ENCODE assay signal across 8 cellular contexts in the genomic region with DNA sequence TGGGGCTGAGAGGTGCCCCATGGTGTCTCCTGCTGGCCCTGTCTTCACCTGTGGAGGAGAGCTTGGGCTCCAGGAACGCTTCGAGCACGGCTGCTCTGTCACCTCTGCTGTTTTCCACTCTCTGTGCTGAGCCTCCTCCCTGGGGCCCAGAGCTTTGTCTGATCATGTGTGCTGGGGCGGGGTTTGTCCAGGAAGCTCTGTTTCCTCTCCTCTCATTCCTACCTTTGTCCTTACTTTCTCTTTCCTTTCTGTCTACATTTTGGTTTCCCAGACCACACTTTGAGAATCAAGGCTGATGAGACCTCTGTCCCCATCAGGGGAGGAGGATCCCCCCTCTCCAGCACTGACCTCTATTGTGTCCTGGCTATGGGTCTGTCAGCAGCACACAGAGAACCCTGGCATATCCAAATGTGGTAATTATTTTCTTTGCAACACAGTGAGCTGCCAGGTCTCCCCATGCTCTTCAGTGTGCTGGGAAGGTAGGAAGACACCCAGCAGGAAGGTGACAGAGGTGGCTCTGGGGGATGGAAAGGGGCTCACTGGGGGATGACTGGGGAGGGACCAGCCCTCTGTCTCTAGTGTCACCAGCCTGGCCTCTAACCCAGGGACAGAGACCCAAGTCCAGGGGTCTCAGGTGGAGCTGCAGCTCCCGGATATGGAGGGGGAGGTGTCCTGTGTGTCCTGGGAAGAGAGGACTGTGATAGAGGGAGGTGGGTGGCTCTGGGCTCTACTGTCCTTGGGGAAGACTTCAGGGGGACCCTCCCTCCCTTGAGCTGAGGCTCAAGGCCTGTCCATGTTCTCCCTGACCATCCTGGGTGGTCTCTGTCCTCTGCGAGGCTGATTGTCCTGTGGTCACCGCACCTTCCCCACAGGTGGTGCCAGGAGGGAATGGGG. TPM values are rescaled to one million over a fixed set of nuclear protein-coding genes. Genes with fewer than 3 reads are reported as not detected.
A peak's percentile ranks its signal among the peaks of the same experiment; 100 is the strongest.
DNase-seq lines count a peak whose midpoint lies in the region; ATAC-seq and TF ChIP-seq lines count a peak whose summit lies in the region.

CEACAM1 (minus strand) TSS at position 128 of the 894 bp plus-strand sequence; CDS start at position 21, 107 bp downstream.

- no peaks in the 10 kb centered on the region for H3K36me3 Mint-ChIP-seq in activated naive CD4-positive, alpha-beta T cell treated with anti-CD3 and anti-CD28 coated beads, Interleukin-2, amount 50 U/mL, for 24 hours

- peak; percentile 29 for TF ChIP-seq POLR2A in GM15510 (IDR thresholded peaks at IDR 0.05; ENCODE audit: borderline replicate concordance, extremely low read depth, insufficient read length)
- TF ChIP-seq POLR2A in right lobe of liver (IDR thresholded peaks at IDR 0.05), result peak; percentile 95

- H3K27me3 ChIP-seq in PC-3 (ENCODE audit: low read length), result no peaks in the 10 kb centered on the region
- H3K27me3 ChIP-seq in right lobe of liver, result no peaks in the 10 kb centered on the region

- H3K79me2 ChIP-seq in PC-3 (ENCODE audit: low read length), result no peaks in the 10 kb centered on the region

- peak within 1 kb of the TSS; percentile 74 for H3K4me2 ChIP-seq in PC-3 (ENCODE audit: low read length)

- peaks cover 52% of the 10 kb centered on the region for H3K4me1 Mint-ChIP-seq in activated naive CD4-positive, alpha-beta T cell treated with anti-CD3 and anti-CD28 coated beads, Interleukin-2, amount 50 U/mL, for 24 hours

- intact Hi-C loops in PC-3 (cut with micrococcal nuclease) (loop anchor here (1.0 kb wide), 1 partner anchor 78 kb away; no protein-coding TSS in a partner anchor), right lobe of liver (cut with DNase I) (loop anchor here in 1 of 2 donors (5.0 kb wide), 1 partner anchor 76 kb away; no protein-coding TSS in a partner anchor)

- no peaks in the 10 kb centered on the region for H4K20me1 ChIP-seq in PC-3 (ENCODE audit: low read length)

- peaks cover 18% of the 10 kb centered on the region for H3K4me1 ChIP-seq in PC-3 (ENCODE audit: insufficient read depth, low read length)
- H3K4me1 ChIP-seq in right lobe of liver, result peaks cover 0 to 32% (median 4%) of the 10 kb centered on the region in 4 donors

- WGBS in right lobe of liver (ENCODE audit: insufficient coverage, low coverage, low lambda C conversion rate, missing lambda C conversion rate), result 4% methylated on average over 4 of the region's 7 CpGs

- DNase-seq in PC-3, result peak; percentile 35
- DNase-seq in right lobe of liver, result peak; percentile 85 to 89 (median 86)
- peak; percentile 12 to 54 (median 24) for DNase-seq in stimulated activated naive CD4-positive, alpha-beta T cell (lab: John Stamatoyannopoulos, UW)
- DNase-seq in DMS79 (lab: John Stamatoyannopoulos, UW), result no peak
- DNase-seq in middle frontal gyrus (ENCODE audit: extremely low spot score, low spot score), result no peak

- CTCF ChIA-PET in PC-3 (lab: Charles Lee), result interaction anchor here (0.5 to 0.8 kb wide), 2 partner anchors 11 to 90 kb away, joined by 3 read pairs; no protein-coding TSS in a partner anchor

- H2AFZ ChIP-seq in PC-3 (ENCODE audit: low read length), result peak within 1 kb of the TSS; percentile 78

- no peaks in the 10 kb centered on the region for H3K27me3 Mint-ChIP-seq in activated naive CD4-positive, alpha-beta T cell treated with anti-CD3 and anti-CD28 coated beads, Interleukin-2, amount 50 U/mL, for 24 hours

- peak within 1 kb of the TSS; percentile 79 for H3K4me3 Mint-ChIP-seq in activated naive CD4-positive, alpha-beta T cell treated with anti-CD3 and anti-CD28 coated beads, Interleukin-2, amount 50 U/mL, for 24 hours

- POLR2A ChIA-PET in PC-3 (lab: Charles Lee; ENCODE audit: unreplicated experiment), result no interaction called here

- H3K9ac ChIP-seq in PC-3 (ENCODE audit: low read length), result no peak within 1 kb of the TSS

- TF ChIP-seq CTCF in PC-3 (conservative IDR thresholded peaks at IDR 0.05; ENCODE audit: low read depth, low read length) (no peak), right lobe of liver (IDR thresholded peaks at IDR 0.05) (no peak)

- ATAC-seq in PC-3, result peak; percentile 73
- ATAC-seq in right lobe of liver, result peak; percentile 90 to 93 (median 92)
- no peak for ATAC-seq in HG03469 (IDR thresholded peaks at IDR 0.05; ENCODE audit: unreplicated experiment)

- H3K9me2 ChIP-seq in PC-3 (replicated peaks; ENCODE audit: low read length), result no peaks in the 10 kb centered on the region

- BruUV-seq in PC-3 (replicated peaks; lab: Mats Ljungman, UMichigan), result TSS peak; percentile 50

- no peak within 1 kb of the TSS for H3K4me3 ChIP-seq in PC-3 (ENCODE audit: low read length)
- peak within 1 kb of the TSS; percentile 41 to 58 (median 46) for H3K4me3 ChIP-seq in right lobe of liver

- H3K27ac ChIP-seq in PC-3 (ENCODE audit: low read length) (no peak within 1 kb of the TSS), right lobe of liver (peak within 1 kb of the TSS; percentile 88 to 93 (median 90))

- H3K36me3 ChIP-seq in PC-3 (ENCODE audit: low read depth, low read length) (no peaks in the 10 kb centered on the region), right lobe of liver (no peaks in the 10 kb centered on the region)

- peak within 1 kb of the TSS; percentile 51 for H3K27ac Mint-ChIP-seq in activated naive CD4-positive, alpha-beta T cell treated with anti-CD3 and anti-CD28 coated beads, Interleukin-2, amount 50 U/mL, for 24 hours

- no peaks in the 10 kb centered on the region for H3F3A ChIP-seq in PC-3 (ENCODE audit: low read length, unreplicated experiment)

- no peaks in the 10 kb centered on the region for H3K9me3 Mint-ChIP-seq in activated naive CD4-positive, alpha-beta T cell treated with anti-CD3 and anti-CD28 coated beads, Interleukin-2, amount 50 U/mL, for 24 hours

- no peaks in the 10 kb centered on the region for H3K9me3 ChIP-seq in PC-3 (ENCODE audit: low read length)
- no peaks in the 10 kb centered on the region for H3K9me3 ChIP-seq in right lobe of liver

RNA-seq across cellular contexts. Expression of gene CEACAM1, which starts in this region (rescaled TPM):
- total RNA-seq in PC-3 (2014; rRNA removed), result 0.81 and 0.95 TPM in 2 replicates
- total RNA-seq in right lobe of liver, result 10 to 100 TPM; 27.4 to 64.6 (median 45.7) TPM

Comparison
In these comparisons a context has a peak if more than half of its experiments do, and no peak if none do; other contexts are left out.
1. RNA of gene CEACAM1 (total RNA-seq): 27.4 to 64.6 TPM in right lobe of liver; 0.81 to 0.95 TPM in PC-3; every median in the first group is over 10 times any median in the second.
2. Peak in DNase-seq, ATAC-seq and H3K4me2 ChIP-seq in PC-3; RNA of the gene not detected or under 1 TPM.
3. DNase-seq: peak in right lobe of liver (3 of 3) and stimulated activated naive CD4-positive, alpha-beta T cell (6 of 6); none in DMS79 (single experiment) and middle frontal gyrus (single experiment).